ENCODE assay signal across 35 cellular contexts in the genomic region with DNA sequence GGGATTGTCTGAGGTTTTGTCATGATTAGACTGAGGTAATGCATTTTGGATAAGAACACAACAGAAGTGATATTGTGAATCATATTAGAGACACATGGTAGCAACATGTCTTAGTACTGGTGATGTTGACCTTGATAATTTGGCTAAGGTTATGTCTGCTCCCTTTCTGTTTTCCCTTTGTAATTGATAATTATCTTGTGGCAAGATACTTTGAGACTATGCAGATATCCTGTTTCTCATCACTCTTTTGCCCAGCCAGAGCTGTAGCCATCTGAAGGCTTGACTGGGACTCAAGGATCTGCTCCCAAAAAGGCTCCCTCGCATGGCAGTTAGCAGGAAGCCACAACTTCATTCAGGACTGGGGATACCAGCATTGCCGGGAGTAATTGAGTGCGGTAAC. TPM values are rescaled to one million over a fixed set of nuclear protein-coding genes. Genes with fewer than 3 reads are reported as not detected.
DNase-seq lines count a peak whose midpoint lies in the region; ATAC-seq, FAIRE-seq and TF ChIP-seq lines count a peak whose summit lies in the region.
"Had no signal": no experiment of that assay in that cellular context is flagged by ENCODE, and none has a peak within 500 bp of the region (broad histone marks: within the 10 kb centered on the region; RNA-seq: fewer than 3 reads in every experiment).

No MANE protein-coding gene starts in this region.

- no peaks in the 10 kb centered on the region for H3K79me2 ChIP-seq in SK-N-SH (ENCODE audit: insufficient read depth)

- no peaks in the 10 kb centered on the region for H3K9me2 ChIP-seq in SK-N-SH

- no peak overlapping the region for H3K4me2 ChIP-seq in SK-N-SH
- H3K4me2 ChIP-seq: A549; BLaER1; BLaER1 treated with 17β-estradiol and CSF1 and Interleukin-3, amounts not matched to agents 10 nM and 100 nM had no signal

- no peaks in the 10 kb centered on the region for H4K20me1 ChIP-seq in SK-N-SH (ENCODE audit: insufficient read depth)
- H4K20me1 ChIP-seq: BLaER1; BLaER1 treated with 17β-estradiol and CSF1 and Interleukin-3, amounts not matched to agents 10 nM and 100 nM had no signal

- H3K36me3 ChIP-seq in SK-N-SH (replicated peaks in 1 of 2; ENCODE audit: control insufficient read depth in 1 of 2, insufficient read depth in 2 of 2, low read length in 1 of 2) (no peaks in the 10 kb centered on the region), bronchial epithelial cell (ENCODE audit: control insufficient read depth, insufficient read depth, low read length) (no peaks in the 10 kb centered on the region), HAP-1 (replicated peaks) (no peaks in the 10 kb centered on the region)
- H3K36me3 ChIP-seq: BE2C; BLaER1; BLaER1 treated with 17β-estradiol and CSF1 and Interleukin-3, amounts not matched to agents 10 nM and 100 nM had no signal

- no peaks in the 10 kb centered on the region for H3F3A ChIP-seq in SK-N-SH (replicated peaks; ENCODE audit: insufficient read depth)

- POLR2A ChIA-PET in SK-N-SH (lab: Yijun Ruan, JAX): no interaction called here

- TF ChIP-seq EP300 in SK-N-SH (IDR thresholded peaks at IDR 0.05; ENCODE audit: borderline replicate concordance in 1 of 2, low read depth in 1 of 2, low read length in 1 of 2): peak in 1 of 2 experiments; percentile 94; a peak in 2 of 4 replicates

- H3K9me3 ChIP-seq in SK-N-SH (no peaks in the 10 kb centered on the region), HAP-1 (no peaks in the 10 kb centered on the region)
- H3K9me3 ChIP-seq: A549, BE2C, Caco-2 had no signal

- DNase-seq in SK-N-DZ (ENCODE audit: low spot score) (peak; percentile 25), SK-N-SH (peak; percentile 39), bronchial epithelial cell (ENCODE audit: low read depth) (no peak), NCI-H128 (lab: John Stamatoyannopoulos, UW; ENCODE audit: unreplicated experiment) (no peak), HAP-1 (ENCODE audit: low spot score in 2 of 2) (no peak), NCI-H226 (no peak)
- DNase-seq: 8988T; ACHN; AML-193; BE2C; C1 segment of cervical spinal cord; Caco-2; Calu3; CD4-positive, alpha-beta memory T cell; CD4-positive, alpha-beta T cell; CD4-positive, CD25-positive, alpha-beta regulatory T cell; CD8-positive, alpha-beta memory T cell; CD8-positive, alpha-beta T cell; COR-L47; DMS 273 treated with DMSO at 0.1 percent for 48 hours; DMS153; DMS53; DMS79; DMS79 treated with DMSO at 0.1 percent for 48 hours; DND-41; EL had no signal

- H3K4me3 ChIP-seq in SK-N-SH (ENCODE audit: low read depth in 2 of 2, low read length in 1 of 2) (no peak overlapping the region), bronchial epithelial cell (ENCODE audit: low read depth, low read length) (no peak overlapping the region), HAP-1 (no peak overlapping the region)
- H3K4me3 ChIP-seq: A549; BLaER1; BLaER1 treated with 17β-estradiol and CSF1 and Interleukin-3, amounts not matched to agents 10 nM and 100 nM had no signal

- FAIRE-seq in bronchial epithelial cell (lab: Jason Lieb, UNC): peak; percentile 96
- FAIRE-seq: A204.1, A549, D721Med had no signal

- ATAC-seq in SK-N-SH treated with all-trans-retinoic acid at 6 μM for 48 hours (no peak; the same call in 2 of the 3 replicates), HG02938 (IDR thresholded peaks at IDR 0.05; ENCODE audit: unreplicated experiment) (no peak)
- ATAC-seq: A549; CD8-positive, alpha-beta T cell had no signal

- TF ChIP-seq RAD21 in SK-N-SH (IDR thresholded peaks at IDR 0.05; ENCODE audit: low read length): peak; percentile 32

- no peak overlapping the region for H3K9ac ChIP-seq in SK-N-SH
- H3K9ac ChIP-seq: BLaER1; BLaER1 treated with 17β-estradiol and CSF1 and Interleukin-3, amounts not matched to agents 10 nM and 100 nM had no signal

- H2AFZ ChIP-seq in SK-N-SH (ENCODE audit: low read depth): no peak overlapping the region

- H3K27me3 ChIP-seq in SK-N-SH (ENCODE audit: insufficient read depth) (no peaks in the 10 kb centered on the region; the same call in 1 of the 2 replicates), bronchial epithelial cell (ENCODE audit: control insufficient read depth, insufficient read depth, low read length) (peaks cover 1% of the 10 kb centered on the region), HAP-1 (ENCODE audit: low read depth) (no peaks in the 10 kb centered on the region)
- H3K27me3 ChIP-seq: BE2C; BLaER1; BLaER1 treated with 17β-estradiol and CSF1 and Interleukin-3, amounts not matched to agents 10 nM and 100 nM had no signal

- H3K4me1 ChIP-seq in SK-N-SH (ENCODE audit: control insufficient read depth in 1 of 2, insufficient read depth in 2 of 2, low read depth in 1 of 2, low read length in 1 of 2) (peaks cover 0 to 6% of the 10 kb centered on the region in 2 experiments; a peak in 1 of 4 replicates), HAP-1 (no peaks in the 10 kb centered on the region)
- H3K4me1 ChIP-seq: A549, BE2C, BLaER1, Caco-2 had no signal

- WGBS in SK-N-SH (ENCODE audit: low lambda C conversion rate): 34% methylated on average over 3 of the region's 3 CpGs

- H3K27ac ChIP-seq in SK-N-SH (ENCODE audit: low read depth in 2 of 2, low read length in 1 of 2): peak overlapping the region in 1 of 2 experiments; percentile 65; a peak in 2 of 4 replicates
- H3K27ac ChIP-seq: 22Rv1; A549; BLaER1; BLaER1 treated with 17β-estradiol and CSF1 and Interleukin-3, amounts not matched to agents 10 nM and 100 nM; C4-2B had no signal

- TF ChIP-seq CTCF in SK-N-SH (IDR thresholded peaks at IDR 0.05) (no peak), bronchial epithelial cell (IDR thresholded peaks at IDR 0.05; ENCODE audit: insufficient read depth, low read length, severe bottlenecking) (no peak)

- CTCF ChIA-PET in SK-N-SH (lab: Yijun Ruan, JAX): interaction anchor here (1.1 to 2.0 kb wide), 3 partner anchors 15 to 304 kb away, joined by 3 to 8 read pairs (median 3); no protein-coding TSS in a partner anchor

- in situ Hi-C loops in HAP-1 (cut with MboI; ENCODE audit: low sequenced_read_pairs): no loop called here

TF ChIP-seq in SK-N-SH, 30 proteins besides CTCF, POLR2A, EP300 and RAD21:
- TF ChIP-seq EZH2phosphoT487 (IDR thresholded peaks at IDR 0.05; ENCODE audit: borderline replicate concordance, low read depth): no peak
- TF ChIP-seq FOXJ3 (CRISPR knock-in tag; IDR thresholded peaks at IDR 0.05): peak; percentile 82
- peak; percentile 92 for TF ChIP-seq GATA2 (CRISPR knock-in tag; IDR thresholded peaks at IDR 0.05)
- TF ChIP-seq RCOR1 (IDR thresholded peaks at IDR 0.05; ENCODE audit: low read length): peak; percentile 78; the same call in 1 of the 2 replicates
- 0 out of 2 replicates have a peak, but pooled peaks have one; percentile 31 for TF ChIP-seq MXI1 (IDR thresholded peaks at IDR 0.05; ENCODE audit: low read depth, low read length)
- TF ChIP-seq JUND (IDR thresholded peaks at IDR 0.05): no peak
- TF ChIP-seq CHD2 (IDR thresholded peaks at IDR 0.05; ENCODE audit: low read length, partially characterized antibody): peak; percentile 67

TF ChIP-seq in SK-N-SH treated with all-trans-retinoic acid at 6 μM for 48 hours, 23 proteins besides CTCF, POLR2A, EP300 and RAD21:
- TF ChIP-seq TCF4 (CRISPR knock-in tag; IDR thresholded peaks at IDR 0.05; ENCODE audit: borderline replicate concordance): peak; percentile 93
- TF ChIP-seq BACH2 (CRISPR knock-in tag; IDR thresholded peaks at IDR 0.05; ENCODE audit: borderline replicate concordance): no peak
- TF ChIP-seq, protein P1, sequence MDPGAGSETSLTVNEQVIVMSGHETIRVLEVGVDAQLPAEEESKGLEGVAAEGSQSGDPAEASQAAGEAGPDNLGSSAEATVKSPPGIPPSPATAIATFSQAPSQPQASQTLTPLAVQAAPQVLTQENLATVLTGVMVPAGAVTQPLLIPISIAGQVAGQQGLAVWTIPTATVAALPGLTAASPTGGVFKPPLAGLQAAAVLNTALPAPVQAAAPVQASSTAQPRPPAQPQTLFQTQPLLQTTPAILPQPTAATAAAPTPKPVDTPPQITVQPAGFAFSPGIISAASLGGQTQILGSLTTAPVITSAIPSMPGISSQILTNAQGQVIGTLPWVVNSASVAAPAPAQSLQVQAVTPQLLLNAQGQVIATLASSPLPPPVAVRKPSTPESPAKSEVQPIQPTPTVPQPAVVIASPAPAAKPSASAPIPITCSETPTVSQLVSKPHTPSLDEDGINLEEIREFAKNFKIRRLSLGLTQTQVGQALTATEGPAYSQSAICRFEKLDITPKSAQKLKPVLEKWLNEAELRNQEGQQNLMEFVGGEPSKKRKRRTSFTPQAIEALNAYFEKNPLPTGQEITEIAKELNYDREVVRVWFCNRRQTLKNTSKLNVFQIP (CRISPR knock-in tag; IDR thresholded peaks at IDR 0.05; ENCODE audit: borderline replicate concordance, low read depth): no peak
- TF ChIP-seq, protein P2, sequence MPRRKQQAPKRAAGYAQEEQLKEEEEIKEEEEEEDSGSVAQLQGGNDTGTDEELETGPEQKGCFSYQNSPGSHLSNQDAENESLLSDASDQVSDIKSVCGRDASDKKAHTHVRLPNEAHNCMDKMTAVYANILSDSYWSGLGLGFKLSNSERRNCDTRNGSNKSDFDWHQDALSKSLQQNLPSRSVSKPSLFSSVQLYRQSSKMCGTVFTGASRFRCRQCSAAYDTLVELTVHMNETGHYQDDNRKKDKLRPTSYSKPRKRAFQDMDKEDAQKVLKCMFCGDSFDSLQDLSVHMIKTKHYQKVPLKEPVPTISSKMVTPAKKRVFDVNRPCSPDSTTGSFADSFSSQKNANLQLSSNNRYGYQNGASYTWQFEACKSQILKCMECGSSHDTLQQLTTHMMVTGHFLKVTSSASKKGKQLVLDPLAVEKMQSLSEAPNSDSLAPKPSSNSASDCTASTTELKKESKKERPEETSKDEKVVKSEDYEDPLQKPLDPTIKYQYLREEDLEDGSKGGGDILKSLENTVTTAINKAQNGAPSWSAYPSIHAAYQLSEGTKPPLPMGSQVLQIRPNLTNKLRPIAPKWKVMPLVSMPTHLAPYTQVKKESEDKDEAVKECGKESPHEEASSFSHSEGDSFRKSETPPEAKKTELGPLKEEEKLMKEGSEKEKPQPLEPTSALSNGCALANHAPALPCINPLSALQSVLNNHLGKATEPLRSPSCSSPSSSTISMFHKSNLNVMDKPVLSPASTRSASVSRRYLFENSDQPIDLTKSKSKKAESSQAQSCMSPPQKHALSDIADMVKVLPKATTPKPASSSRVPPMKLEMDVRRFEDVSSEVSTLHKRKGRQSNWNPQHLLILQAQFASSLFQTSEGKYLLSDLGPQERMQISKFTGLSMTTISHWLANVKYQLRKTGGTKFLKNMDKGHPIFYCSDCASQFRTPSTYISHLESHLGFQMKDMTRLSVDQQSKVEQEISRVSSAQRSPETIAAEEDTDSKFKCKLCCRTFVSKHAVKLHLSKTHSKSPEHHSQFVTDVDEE (CRISPR knock-in tag; IDR thresholded peaks at IDR 0.05): peak; percentile 57; the same call in 1 of the 2 replicates

RNA-seq across cellular contexts. Expression of a gene that starts 35.3 kb away (rescaled TPM):
- 14.8 and 16.2 TPM in 2 replicates for polyA plus RNA-seq in SK-N-DZ (2014; cell fraction: cytosol; rRNA removed)
- 19.6 and 21.1 TPM in 2 replicates for polyA plus RNA-seq in SK-N-DZ (2014; cell fraction: nucleus; rRNA removed)
- 13.5 and 16.1 TPM in 2 replicates for polyA plus RNA-seq in SK-N-SH (2012; rRNA removed)
- polyA plus RNA-seq in SK-N-SH (2012; cell fraction: cytosol; rRNA removed): 12.8 and 12.9 TPM in 2 replicates
- 12.4 and 14.7 TPM in 2 replicates for polyA plus RNA-seq in SK-N-SH (2012; cell fraction: nucleus; rRNA removed)
- total RNA-seq in bronchial epithelial cell: 19.0 and 19.1 TPM in 2 replicates

Comparison
In these comparisons a context has a peak if more than half of its experiments do, and no peak if none do; other contexts are left out.
1. DNase-seq: peak in SK-N-DZ (single experiment) and SK-N-SH (single experiment); none in bronchial epithelial cell (single experiment), NCI-H128 (single experiment), HAP-1 (0 of 2) and NCI-H226 (single experiment).